Comparison of ENCODE assay signal across 8 cellular contexts in genomic region chr22:38751422-38752346, GRCh38. TPM values are rescaled to one million over a fixed set of nuclear protein-coding genes. Genes with fewer than 3 reads are reported as not detected.
A peak's percentile ranks its signal among the peaks of the same experiment; 100 is the strongest.
DNase-seq lines count a peak whose midpoint lies in the region; ATAC-seq, FAIRE-seq and TF ChIP-seq lines count a peak whose summit lies in the region.

No MANE protein-coding gene starts in this region.

- TF ChIP-seq POLR2A in GM12892 (IDR thresholded peaks at IDR 0.05; ENCODE audit: low read depth, low read length) (no peak), IMR-90 (IDR thresholded peaks at IDR 0.05; ENCODE audit: low read depth, low read length) (no peak), H54 (IDR thresholded peaks at IDR 0.05; ENCODE audit: low read depth, low read length) (no peak)

- H3K4me2 ChIP-seq in IMR-90 (ENCODE audit: low read depth, low read length) = no peak overlapping the region

- no peak overlapping the region for H2BK20ac ChIP-seq in IMR-90 (ENCODE audit: low read depth, low read length)

- H2BK5ac ChIP-seq in IMR-90 (ENCODE audit: low read depth, low read length, poor library complexity, severe bottlenecking) = no peak overlapping the region

- no peak overlapping the region for H4K5ac ChIP-seq in IMR-90 (ENCODE audit: low read depth, low read length)

- H3K9me3 ChIP-seq in IMR-90 (ENCODE audit: control insufficient read depth, insufficient read depth, low read length) = no peaks in the 10 kb centered on the region

- no peak for TF ChIP-seq RAD21 in IMR-90 (IDR thresholded peaks at IDR 0.05; ENCODE audit: low read length)

- BruUV-seq in IMR-90 (replicated peaks; lab: Mats Ljungman, UMichigan) = no TSS peak

- peaks cover 45% of the 10 kb centered on the region for H3K36me3 ChIP-seq in IMR-90 (ENCODE audit: control insufficient read depth, insufficient read depth, low read length)

- no peak overlapping the region for H2BK15ac ChIP-seq in IMR-90 (ENCODE audit: low read depth, low read length)

- WGBS in IMR-90 (ENCODE audit: extremely low coverage in 2 of 2, insufficient read length in 1 of 2), 2 experiments = 66% methylated on average over 3 of the region's 24 CpGs; no CpG with 5 or more reads in 1 of the 2 experiments

- H3K27me3 ChIP-seq in IMR-90 (ENCODE audit: control insufficient read depth, insufficient read depth, low read length) = no peaks in the 10 kb centered on the region

- H3K27ac ChIP-seq in IMR-90 (ENCODE audit: insufficient read depth, low read length) = no peak overlapping the region

- no peak overlapping the region for H4K8ac ChIP-seq in IMR-90 (ENCODE audit: low read depth in 2 of 2, low read length in 2 of 2)

- no peak overlapping the region for H3K56ac ChIP-seq in IMR-90 (ENCODE audit: extremely low read depth, insufficient read depth, low read length)

- H3K4ac ChIP-seq in IMR-90 (ENCODE audit: low read depth, low read length) = no peak overlapping the region

- no peak for ATAC-seq in IMR-90 (ENCODE audit: low read depth)

- H3K14ac ChIP-seq in IMR-90 (replicated peaks; ENCODE audit: low read depth, low read length) = no peak overlapping the region

- H3K4me3 ChIP-seq in IMR-90 (ENCODE audit: insufficient read depth, low read depth, low read length) (no peak overlapping the region), epithelial cell of esophagus (ENCODE audit: low read length) (no peak overlapping the region)

- no peak overlapping the region for H3K23ac ChIP-seq in IMR-90 (ENCODE audit: low read depth, low read length)

- peak overlapping the region; percentile 34 for H2AK9ac ChIP-seq in IMR-90 (replicated peaks; ENCODE audit: low read depth, low read length, poor library complexity)

- H2AK5ac ChIP-seq in IMR-90 (ENCODE audit: low read depth, low read length) = no peak overlapping the region

- intact Hi-C loops in IMR-90 (cut with micrococcal nuclease) = no loop called here

- H2BK120ac ChIP-seq in IMR-90 (ENCODE audit: low read depth, low read length) = no peak overlapping the region

- no peak overlapping the region for H3K18ac ChIP-seq in IMR-90 (ENCODE audit: low read depth, low read length)

- peaks cover 4% of the 10 kb centered on the region; the same call in 1 of the 2 replicates for H4K20me1 ChIP-seq in IMR-90 (ENCODE audit: insufficient read depth, low read length)

- dilution Hi-C loops in IMR-90 (cut with HindIII; ENCODE audit: low sequenced_read_pairs, unreplicated experiment) = no loop called here

- DNase-seq in GM12892 (ENCODE audit: insufficient read length) (peak; percentile 81), IMR-90 (no peak), epithelial cell of esophagus (ENCODE audit: low read depth) (peak; percentile 84), iPS-NIHi11 (ENCODE audit: low spot score) (no peak), H54 (ENCODE audit: insufficient read length, low spot score) (no peak), islet precursor cell (no peak)
- peak; percentile 48 to 60 for DNase-seq in activated CD4-positive, alpha-beta T cell treated with anti-CD3 and anti-CD28 coated beads for 4 hours
- peak; percentile 76 for DNase-seq in stimulated activated CD4-positive, alpha-beta T cell treated with anti-CD3 and anti-CD28 coated beads, Interleukin-15, amount 100 ng/mL, for 24 hours

- in situ Hi-C loops in IMR-90 (cut with MboI; ENCODE audit: low sequenced_read_pairs) = no loop called here

- TF ChIP-seq CTCF in IMR-90 (conservative IDR thresholded peaks at IDR 0.05; ENCODE audit: low read depth, low read length) (no peak), epithelial cell of esophagus (IDR thresholded peaks at IDR 0.05; ENCODE audit: insufficient read depth, low read depth, low read length, missing control alignments) (no peak)

- no peak overlapping the region for H4K91ac ChIP-seq in IMR-90 (ENCODE audit: insufficient read depth, low read depth, low read length)

- FAIRE-seq in GM12892 (lab: Jason Lieb, UNC) (peak; percentile 97), H54 (lab: Jason Lieb, UNC) (no peak)

- H3K79me1 ChIP-seq in IMR-90 (ENCODE audit: low read depth in 1 of 2, low read length in 2 of 2) = peaks cover 17 to 59% of the 10 kb centered on the region in 2 experiments

- H3K9me1 ChIP-seq in IMR-90 (ENCODE audit: insufficient read depth, low read length) = peaks cover 8% of the 10 kb centered on the region

- POLR2A ChIA-PET in IMR-90 (lab: Charles Lee; ENCODE audit: unreplicated experiment) = no interaction called here

- no peak overlapping the region for H3K9ac ChIP-seq in IMR-90 (ENCODE audit: low read depth, low read length)

- peaks cover 11% of the 10 kb centered on the region for H3K4me1 ChIP-seq in IMR-90 (ENCODE audit: control insufficient read depth, insufficient read depth, low read length)

- CTCF ChIA-PET in IMR-90 (lab: Yijun Ruan, JAX) = interaction anchor here (0.5 kb wide), 1 partner anchor 256 kb away, joined by 4 read pairs; no protein-coding TSS in a partner anchor

- H2AFZ ChIP-seq in IMR-90 (replicated peaks; ENCODE audit: low read length, poor library complexity) = no peak overlapping the region

TF ChIP-seq in IMR-90, 13 proteins besides CTCF, POLR2A, EP300 and RAD21:
- no peak for TF ChIP-seq RCOR1 (IDR thresholded peaks at IDR 0.05; ENCODE audit: insufficient replicate concordance, low read length)
- no peak for TF ChIP-seq MAZ (IDR thresholded peaks at IDR 0.05; ENCODE audit: borderline replicate concordance, low read depth, low read length)
- TF ChIP-seq ELK1 (IDR thresholded peaks at IDR 0.05; ENCODE audit: borderline replicate concordance, low read depth, low read length) = no peak
- TF ChIP-seq MAFK (IDR thresholded peaks at IDR 0.05; ENCODE audit: low read depth, low read length) = no peak
- TF ChIP-seq CHD1 (IDR thresholded peaks at IDR 0.05; ENCODE audit: low read depth, low read length) = no peak
- no peak for TF ChIP-seq MXI1 (IDR thresholded peaks at IDR 0.05; ENCODE audit: borderline replicate concordance, low read depth, low read length)
- TF ChIP-seq SMC3 (IDR thresholded peaks at IDR 0.05; ENCODE audit: low read depth, low read length) = no peak
- no peak for TF ChIP-seq CEBPB (IDR thresholded peaks at IDR 0.05; ENCODE audit: low read depth, low read length)
- TF ChIP-seq USF2 (IDR thresholded peaks at IDR 0.05; ENCODE audit: low read depth, low read length) = no peak
TF ChIP-seq in IMR-90: peak in this region for 0.

RNA-seq across cellular contexts. Expression of gene SUN2, which starts 4.1 kb away (rescaled TPM):
- polyA plus RNA-seq in GM12892 (2012; ENCODE audit: missing spikeins) = 36.8 TPM
- 25.6 and 27.8 TPM in 2 replicates for total RNA-seq in IMR-90 (2012; rRNA removed)
- polyA plus RNA-seq in IMR-90 (2012; rRNA removed) = 50.0 and 57.3 TPM in 2 replicates
- polyA plus RNA-seq in IMR-90 (2012; cell fraction: cytosol; rRNA removed) = 42.6 and 49.1 TPM in 2 replicates
- 32.0 and 72.8 TPM in 2 replicates for polyA plus RNA-seq in IMR-90 (2012; cell fraction: nucleus; rRNA removed; ENCODE audit: low replicate concordance)

RNA-seq across cellular contexts. Expression of gene DNAL4, which starts 42.3 kb away (rescaled TPM):
- 5.2 TPM for polyA plus RNA-seq in GM12892 (2012; ENCODE audit: missing spikeins)
- 6.1 and 6.9 TPM in 2 replicates for total RNA-seq in IMR-90 (2012; rRNA removed)
- polyA plus RNA-seq in IMR-90 (2012; rRNA removed) = 12.1 and 14.2 TPM in 2 replicates
- polyA plus RNA-seq in IMR-90 (2012; cell fraction: cytosol; rRNA removed) = 14.7 and 19.4 TPM in 2 replicates
- 7.3 and 9.3 TPM in 2 replicates for polyA plus RNA-seq in IMR-90 (2012; cell fraction: nucleus; rRNA removed; ENCODE audit: low replicate concordance)

RNA-seq across cellular contexts. Expression of gene GTPBP1, which starts 45.9 kb away (rescaled TPM):
- polyA plus RNA-seq in GM12892 (2012; ENCODE audit: missing spikeins) = 34.4 TPM
- total RNA-seq in IMR-90 (2012; rRNA removed) = 12.4 and 21.4 TPM in 2 replicates
- 24.9 and 29.5 TPM in 2 replicates for polyA plus RNA-seq in IMR-90 (2012; rRNA removed)
- 11.2 and 16.9 TPM in 2 replicates for polyA plus RNA-seq in IMR-90 (2012; cell fraction: cytosol; rRNA removed)
- 63.4 and 70.2 TPM in 2 replicates for polyA plus RNA-seq in IMR-90 (2012; cell fraction: nucleus; rRNA removed; ENCODE audit: low replicate concordance)

RNA-seq across cellular contexts. Expression of gene JOSD1, which starts 50.9 kb away (rescaled TPM):
- 39.6 TPM for polyA plus RNA-seq in GM12892 (2012; ENCODE audit: missing spikeins)
- 32.5 and 35.8 TPM in 2 replicates for total RNA-seq in IMR-90 (2012; rRNA removed)
- polyA plus RNA-seq in IMR-90 (2012; rRNA removed) = 28.2 and 30.2 TPM in 2 replicates
- polyA plus RNA-seq in IMR-90 (2012; cell fraction: cytosol; rRNA removed) = 16.3 and 22.1 TPM in 2 replicates
- 36.9 and 86.4 TPM in 2 replicates for polyA plus RNA-seq in IMR-90 (2012; cell fraction: nucleus; rRNA removed; ENCODE audit: low replicate concordance)

Comparison
In these comparisons a context has a peak if more than half of its experiments do, and no peak if none do; other contexts are left out.
1. DNase-seq: peak in GM12892 (single experiment), activated CD4-positive, alpha-beta T cell treated with anti-CD3 and anti-CD28 coated beads for 4 hours (2 of 2), epithelial cell of esophagus (single experiment) and stimulated activated CD4-positive, alpha-beta T cell treated with anti-CD3 and anti-CD28 coated beads, Interleukin-15, amount 100 ng/mL, for 24 hours (single experiment); none in IMR-90 (single experiment), iPS-NIHi11 (single experiment), H54 (single experiment) and islet precursor cell (single experiment).